15 cellular contexts compared by ENCODE assay signal in genomic region chr2:32168513-32168912, GRCh38.
A peak's percentile ranks its signal among the peaks of the same experiment; 100 is the strongest.
DNase-seq lines count a peak whose midpoint lies in the region; ATAC-seq and TF ChIP-seq lines count a peak whose summit lies in the region.
"Had no signal": no experiment of that assay in that cellular context is flagged by ENCODE, and none has a peak within 500 bp of the region (broad histone marks: within the 10 kb centered on the region; RNA-seq: fewer than 3 reads in every experiment).

No MANE protein-coding gene starts in this region.

- H3K27me3 ChIP-seq in effector memory CD4-positive, alpha-beta T cell (replicated peaks; ENCODE audit: control insufficient read depth, insufficient read depth, low read length, poor library complexity, severe bottlenecking), result no peaks in the 10 kb centered on the region
- H3K27me3 ChIP-seq: stomach had no signal

- no peak overlapping the region for H3K4me3 ChIP-seq in effector memory CD4-positive, alpha-beta T cell (ENCODE audit: insufficient read depth, low read depth, low read length, poor library complexity, severe bottlenecking)
- H3K4me3 ChIP-seq: stomach had no signal

- no peaks in the 10 kb centered on the region for H3K9me3 ChIP-seq in effector memory CD4-positive, alpha-beta T cell (ENCODE audit: control insufficient read depth, low read length)
- H3K9me3 ChIP-seq: Caco-2, stomach had no signal

- H3K36me3 ChIP-seq in effector memory CD4-positive, alpha-beta T cell (ENCODE audit: control insufficient read depth, insufficient read depth, low read length), result peaks cover 5% of the 10 kb centered on the region

- peak; percentile 36 for ATAC-seq in GM18508 (IDR thresholded peaks at IDR 0.05; ENCODE audit: insufficient read depth, unreplicated experiment)
- ATAC-seq in GM21529 (IDR thresholded peaks at IDR 0.05; ENCODE audit: unreplicated experiment), result peak; percentile 40
- peak; percentile 37 for ATAC-seq in HG03469 (IDR thresholded peaks at IDR 0.05; ENCODE audit: unreplicated experiment)
- ATAC-seq: HepG2 had no signal

- no peak overlapping the region for H3K27ac ChIP-seq in effector memory CD4-positive, alpha-beta T cell (ENCODE audit: insufficient read depth, low read length, poor library complexity, severe bottlenecking)
- H3K27ac ChIP-seq: stomach had no signal

- TF ChIP-seq POLR2A in erythroblast (IDR thresholded peaks at IDR 0.05; ENCODE audit: low read length), result peak; percentile 67

- peaks cover 3% of the 10 kb centered on the region for H3K4me1 ChIP-seq in effector memory CD4-positive, alpha-beta T cell (ENCODE audit: control insufficient read depth, insufficient read depth, low read length, poor library complexity, severe bottlenecking)

- peak; percentile 77 to 88 for DNase-seq in erythroblast (lab: John Stamatoyannopoulos, UW)
- DNase-seq in effector memory CD4-positive, alpha-beta T cell, result no peak
- no peak for DNase-seq in Ammon's horn (ENCODE audit: low spot score)
- DNase-seq in stimulated activated CD4-positive, alpha-beta T cell treated with anti-CD3 and anti-CD28 coated beads, Interleukin-2, amount 100 ng/mL, for 48 hours, result no peak
- no peak for DNase-seq in activated CD4-positive, alpha-beta T cell treated with anti-CD3 and anti-CD28 coated beads for 4 hours
- DNase-seq: Caco-2; mesendoderm; NCI-H1436 treated with DMSO at 0.1 percent for 48 hours; stimulated activated CD4-positive, alpha-beta T cell treated with anti-CD3 and anti-CD28 coated beads, Interleukin-2, amount 100 ng/mL, for 24 hours; stomach; T-helper 2 cell had no signal

Comparison
In these comparisons a context has a peak if more than half of its experiments do, and no peak if none do; other contexts are left out.
1. DNase-seq: peak in erythroblast (2 of 2); none in effector memory CD4-positive, alpha-beta T cell (0 of 3), Ammon's horn (single experiment), stimulated activated CD4-positive, alpha-beta T cell treated with anti-CD3 and anti-CD28 coated beads, Interleukin-2, amount 100 ng/mL, for 48 hours (0 of 2) and activated CD4-positive, alpha-beta T cell treated with anti-CD3 and anti-CD28 coated beads for 4 hours (0 of 2).
2. Peak in every context shown above with its lines, with median percentiles within 50 percentile points of each other: ATAC-seq.